Comparison of ENCODE assay signal across 28 cellular contexts in genomic region chr16:88837806-88838205, GRCh38. TPM values are rescaled to one million over a fixed set of nuclear protein-coding genes. Genes with fewer than 3 reads are reported as not detected.
"Had no signal": no experiment of that assay in that cellular context is flagged by ENCODE, and none has a peak within 500 bp of the region (broad histone marks: within the 10 kb centered on the region; RNA-seq: fewer than 3 reads in every experiment).

No MANE protein-coding gene starts in this region.

- H3K9me3 ChIP-seq: colonic mucosa, esophagus muscularis mucosa, esophagus squamous epithelium, gastrocnemius medialis, gastroesophageal sphincter, heart left ventricle, heart right ventricle had no signal

- H3K36me3 ChIP-seq: colonic mucosa had no signal

- H3K4me1 ChIP-seq: colonic mucosa, esophagus muscularis mucosa, esophagus squamous epithelium, foreskin keratinocyte, gastrocnemius medialis, gastroesophageal sphincter, heart left ventricle had no signal

- ATAC-seq: effector memory CD8-positive, alpha-beta T cell; esophagus mucosa; foreskin keratinocyte; gastrocnemius medialis; gastroesophageal sphincter; heart left ventricle; heart right ventricle had no signal

- FAIRE-seq: colon, endometrium, endothelial cell of umbilical vein, frontal cortex had no signal

- H3K27ac ChIP-seq: colonic mucosa, coronary artery, dorsolateral prefrontal cortex, epithelial cell of prostate, esophagus muscularis mucosa, esophagus squamous epithelium, foreskin keratinocyte, gastrocnemius medialis, gastroesophageal sphincter, heart left ventricle, heart right ventricle had no signal

- DNase-seq: colonic mucosa; cortex of kidney; dermis blood vessel endothelial cell; dorsolateral prefrontal cortex; effector CD4-positive, alpha-beta T cell; effector CD8-positive, alpha-beta T cell; effector memory CD4-positive, alpha-beta T cell; effector memory CD8-positive, alpha-beta T cell; endodermal cell; erythroblast; esophagus squamous epithelium; foreskin fibroblast; foreskin keratinocyte; foreskin melanocyte; gastrocnemius medialis; glutamatergic neuron; heart left ventricle had no signal

- H3K4me3 ChIP-seq: colonic mucosa, coronary artery, dorsolateral prefrontal cortex, esophagus muscularis mucosa, esophagus squamous epithelium, gastrocnemius medialis, gastroesophageal sphincter, heart left ventricle, heart right ventricle had no signal

- H3K27me3 ChIP-seq: colonic mucosa, dorsolateral prefrontal cortex, esophagus muscularis mucosa, esophagus squamous epithelium, foreskin keratinocyte, gastrocnemius medialis, gastroesophageal sphincter, heart left ventricle, heart right ventricle had no signal

RNA-seq across cellular contexts. Expression of gene PABPN1L, which starts 28.7 kb away (rescaled TPM):
- polyA plus RNA-seq: endothelial cell of umbilical vein, fibroblast of lung, foreskin keratinocyte, heart left ventricle, heart right ventricle had no signal
